Comparison of ENCODE assay signal across 10 cellular contexts in genomic region chr5:151002250-151002649, GRCh38. TPM values are rescaled to one million over a fixed set of nuclear protein-coding genes. Genes with fewer than 3 reads are reported as not detected.
DNase-seq lines count a peak whose midpoint lies in the region; ATAC-seq and TF ChIP-seq lines count a peak whose summit lies in the region.
"Had no signal": no experiment of that assay in that cellular context is flagged by ENCODE, and none has a peak within 500 bp of the region (broad histone marks: within the 10 kb centered on the region; RNA-seq: fewer than 3 reads in every experiment).

No MANE protein-coding gene starts in this region.

- H3K27ac ChIP-seq in WERI-Rb-1 (no peak overlapping the region), upper lobe of right lung (no peak overlapping the region)

- no peaks in the 10 kb centered on the region for H3K4me1 Mint-ChIP-seq in activated naive CD4-positive, alpha-beta T cell treated with anti-CD3 and anti-CD28 coated beads for 36 hours (ENCODE audit: low read depth)

- peak; percentile 29 for DNase-seq in activated naive CD4-positive, alpha-beta T cell treated with anti-CD3 and anti-CD28 coated beads for 36 hours
- DNase-seq in activated naive CD4-positive, alpha-beta T cell treated with anti-CD3 and anti-CD28 coated beads, Interleukin-2, amount 50 U/mL, for 16 hours = no peak
- peak; percentile 42 for DNase-seq in WERI-Rb-1
- DNase-seq in iPS-NIHi11 (ENCODE audit: low spot score) = peak; percentile 43
- no peak for DNase-seq in upper lobe of right lung
- no peak for DNase-seq in NOMO-1 treated with DMSO at 0.1 percent for 48 hours (lab: John Stamatoyannopoulos, UW; ENCODE audit: unreplicated experiment)
- no peak for DNase-seq in NCI-H1092 (lab: John Stamatoyannopoulos, UW)
- DNase-seq: NCI-H187 had no signal

- no peaks in the 10 kb centered on the region for H3K9me3 ChIP-seq in WERI-Rb-1 (ENCODE audit: severe bottlenecking)
- no peaks in the 10 kb centered on the region for H3K9me3 ChIP-seq in upper lobe of right lung

- ATAC-seq in upper lobe of right lung (peak; percentile 24), HG02571 (IDR thresholded peaks at IDR 0.05; ENCODE audit: unreplicated experiment) (no peak)

- peak; percentile 21; the same call in 1 of the 2 replicates for TF ChIP-seq CTCF in WERI-Rb-1 (IDR thresholded peaks at IDR 0.05; ENCODE audit: low read depth, low read length)
- peak; percentile 65 for TF ChIP-seq CTCF in upper lobe of right lung (IDR thresholded peaks at IDR 0.05)

- H3K27me3 ChIP-seq in WERI-Rb-1 (ENCODE audit: insufficient read depth, low read depth, severe bottlenecking) (no peaks in the 10 kb centered on the region), upper lobe of right lung (no peaks in the 10 kb centered on the region)

- no peak overlapping the region for H3K4me3 Mint-ChIP-seq in activated naive CD4-positive, alpha-beta T cell treated with anti-CD3 and anti-CD28 coated beads for 36 hours
- H3K4me3 Mint-ChIP-seq: dendritic cell treated with granulocyte-macrophage colony-stimulating factor and Interleukin-4, amounts not matched to agents 40 ng/mL and 50 ng/mL, for 4 days had no signal

- H3K36me3 ChIP-seq in WERI-Rb-1 (no peaks in the 10 kb centered on the region), upper lobe of right lung (no peaks in the 10 kb centered on the region)

- intact Hi-C loops in activated naive CD4-positive, alpha-beta T cell treated with anti-CD3 and anti-CD28 coated beads for 36 hours (cut with micrococcal nuclease) = loop anchor here (1.0 to 10.0 kb wide), 3 partner anchors 113 to 313 kb away; no protein-coding TSS in a partner anchor
- intact Hi-C loops in upper lobe of right lung (cut with DNase I) = loop anchor here (5.0 kb wide), 1 partner anchor 115 kb away; no protein-coding TSS in a partner anchor

- H3K27ac Mint-ChIP-seq in activated naive CD4-positive, alpha-beta T cell treated with anti-CD3 and anti-CD28 coated beads for 36 hours = no peak overlapping the region
- H3K27ac Mint-ChIP-seq: dendritic cell treated with granulocyte-macrophage colony-stimulating factor and Interleukin-4, amounts not matched to agents 40 ng/mL and 50 ng/mL, for 4 days had no signal

- H3K9me3 Mint-ChIP-seq in activated naive CD4-positive, alpha-beta T cell treated with anti-CD3 and anti-CD28 coated beads for 36 hours = no peaks in the 10 kb centered on the region
- H3K9me3 Mint-ChIP-seq: dendritic cell treated with granulocyte-macrophage colony-stimulating factor and Interleukin-4, amounts not matched to agents 40 ng/mL and 50 ng/mL, for 4 days had no signal

- H3K27me3 Mint-ChIP-seq in activated naive CD4-positive, alpha-beta T cell treated with anti-CD3 and anti-CD28 coated beads for 36 hours (ENCODE audit: low read depth) = no peaks in the 10 kb centered on the region

- H3K36me3 Mint-ChIP-seq in activated naive CD4-positive, alpha-beta T cell treated with anti-CD3 and anti-CD28 coated beads for 36 hours (ENCODE audit: low read depth) = no peaks in the 10 kb centered on the region

- peaks cover 31% of the 10 kb centered on the region for H3K4me1 ChIP-seq in upper lobe of right lung

- CTCF ChIA-PET in activated naive CD4-positive, alpha-beta T cell treated with anti-CD3 and anti-CD28 coated beads for 36 hours (lab: Charles Lee) = interaction anchor here (0.6 to 1.6 kb wide), 13 partner anchors 10 to 200 kb away, joined by 3 to 10 read pairs (median 3); no protein-coding TSS in a partner anchor

- no peak overlapping the region for H3K4me3 ChIP-seq in WERI-Rb-1 (ENCODE audit: low read depth, low read length)
- no peak overlapping the region for H3K4me3 ChIP-seq in upper lobe of right lung

RNA-seq across cellular contexts. Expression of gene GPX3, which starts 18.1 kb away (rescaled TPM):
- total RNA-seq in activated naive CD4-positive, alpha-beta T cell treated with anti-CD3 and anti-CD28 coated beads for 36 hours = not detected
- total RNA-seq in upper lobe of right lung = 1,259 TPM

Comparison
In these comparisons a context has a peak if more than half of its experiments do, and no peak if none do; other contexts are left out.
1. DNase-seq: peak in activated naive CD4-positive, alpha-beta T cell treated with anti-CD3 and anti-CD28 coated beads for 36 hours (single experiment), WERI-Rb-1 (single experiment) and iPS-NIHi11 (single experiment); none in activated naive CD4-positive, alpha-beta T cell treated with anti-CD3 and anti-CD28 coated beads, Interleukin-2, amount 50 U/mL, for 16 hours (single experiment), upper lobe of right lung (single experiment), NOMO-1 treated with DMSO at 0.1 percent for 48 hours (single experiment) and NCI-H1092 (single experiment).
2. RNA of gene GPX3, which starts 18.1 kb away (total RNA-seq): 1,259 TPM in upper lobe of right lung (single experiment); not detected in activated naive CD4-positive, alpha-beta T cell treated with anti-CD3 and anti-CD28 coated beads for 36 hours; every median in the first group is over 1,000 times any median in the second.